9 cellular contexts compared by ENCODE assay signal in the genomic region with DNA sequence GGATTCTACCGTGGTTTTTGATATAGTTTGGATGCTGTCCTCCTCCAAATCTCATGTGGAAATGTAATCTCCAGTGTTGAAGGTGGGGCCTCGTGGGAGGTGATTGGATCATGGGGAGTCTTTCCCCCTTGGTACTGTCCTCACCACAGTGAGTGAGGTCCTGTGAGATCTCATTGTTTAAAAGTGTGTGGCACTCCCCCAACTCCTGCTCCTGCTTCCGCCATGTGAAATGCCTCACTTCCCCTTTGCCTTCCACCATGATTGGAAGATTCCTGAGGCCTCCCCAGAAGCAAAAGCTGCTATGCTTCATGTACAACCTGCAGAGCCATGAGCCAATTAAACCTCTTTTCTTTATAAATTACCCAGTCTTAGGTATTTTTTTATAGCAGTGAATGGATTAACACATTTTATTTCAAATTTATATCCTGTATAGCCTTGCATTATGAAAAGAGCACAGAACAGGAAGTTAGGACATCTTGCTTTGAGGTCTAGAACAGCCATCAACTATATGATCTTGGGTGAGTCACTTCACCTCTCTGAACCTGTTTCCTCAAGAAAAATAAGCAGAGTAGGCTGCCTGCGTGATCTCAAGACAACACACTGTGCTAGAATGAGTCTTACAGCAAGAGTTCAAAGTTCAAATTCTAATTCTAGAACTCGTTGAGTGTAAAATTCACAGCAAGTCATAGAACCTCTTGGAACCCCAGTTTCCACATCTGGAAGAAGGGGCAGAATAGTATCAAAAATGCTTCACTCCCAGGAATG.
DNase-seq lines count a peak whose midpoint lies in the region; ATAC-seq and TF ChIP-seq lines count a peak whose summit lies in the region.
"Had no signal": no experiment of that assay in that cellular context is flagged by ENCODE, and none has a peak within 500 bp of the region (broad histone marks: within the 10 kb centered on the region; RNA-seq: fewer than 3 reads in every experiment).

No MANE protein-coding gene starts in this region.

- H3K27ac ChIP-seq in CD8-positive, alpha-beta T cell (ENCODE audit: low read depth, low read length), result no peak overlapping the region
- no peak overlapping the region for H3K27ac ChIP-seq in lower lobe of right lung
- H3K27ac ChIP-seq in substantia nigra (ENCODE audit: low read depth, low read length, poor library complexity, severe bottlenecking), result no peak overlapping the region
- no peak overlapping the region for H3K27ac ChIP-seq in ovary

- TF ChIP-seq POLR2A in ovary (IDR thresholded peaks at IDR 0.05), result no peak

- no peak for TF ChIP-seq EP300 in ovary (IDR thresholded peaks at IDR 0.05)

- H3K4me3 Mint-ChIP-seq in CD8-positive, alpha-beta T cell, result no peak overlapping the region
- H3K4me3 Mint-ChIP-seq in activated T-helper 17 cell treated with anti-CD3 and anti-CD28 coated beads, Interleukin-2, amount 50 U/mL, for 72 hours, result peak overlapping the region; percentile 38

- H3K9me3 ChIP-seq in CD8-positive, alpha-beta T cell (ENCODE audit: low read length), result no peaks in the 10 kb centered on the region
- H3K9me3 ChIP-seq in lower lobe of right lung (no peaks in the 10 kb centered on the region), ovary (no peaks in the 10 kb centered on the region)

- H3K9me3 Mint-ChIP-seq in CD8-positive, alpha-beta T cell, result peaks cover 5% of the 10 kb centered on the region
- peaks cover 11% of the 10 kb centered on the region for H3K9me3 Mint-ChIP-seq in activated T-helper 17 cell treated with anti-CD3 and anti-CD28 coated beads, Interleukin-2, amount 50 U/mL, for 72 hours

- no peaks in the 10 kb centered on the region for H3K36me3 ChIP-seq in CD8-positive, alpha-beta T cell (ENCODE audit: insufficient read depth, low read length)
- no peaks in the 10 kb centered on the region for H3K36me3 ChIP-seq in lower lobe of right lung
- H3K36me3 ChIP-seq in ovary, result no peaks in the 10 kb centered on the region

- no peaks in the 10 kb centered on the region for H3K4me1 ChIP-seq in CD8-positive, alpha-beta T cell (ENCODE audit: insufficient read depth, low read length)
- H3K4me1 ChIP-seq in lower lobe of right lung, result no peaks in the 10 kb centered on the region
- H3K4me1 ChIP-seq in ovary (ENCODE audit: insufficient read depth), result no peaks in the 10 kb centered on the region

- intact Hi-C loops in CD8-positive, alpha-beta T cell (cut with DNase I, micrococcal nuclease), result loop anchor here in 1 of 2 experiments (10.0 kb wide), 1 partner anchor 305 kb away; no protein-coding TSS in a partner anchor
- intact Hi-C loops in lower lobe of right lung (cut with DNase I), result no loop called here
- intact Hi-C loops in ovary (cut with DNase I), result no loop called here

- CTCF ChIA-PET in CD8-positive, alpha-beta T cell (lab: Charles Lee), result no interaction called here

- no peak for DNase-seq in CD8-positive, alpha-beta T cell
- peak; percentile 74 for DNase-seq in KBM-7
- DNase-seq in lower lobe of right lung, result no peak
- no peak for DNase-seq in substantia nigra (lab: John Stamatoyannopoulos, UW)
- no peak for DNase-seq in ovary
- no peak for DNase-seq in iPS-NIHi7 (ENCODE audit: extremely low spot score)
- DNase-seq: NCI-H1105 treated with DMSO at 0.1 percent for 48 hours had no signal

- POLR2A ChIA-PET in CD8-positive, alpha-beta T cell (lab: Charles Lee), result no interaction called here

- H3K4me3 ChIP-seq in CD8-positive, alpha-beta T cell (ENCODE audit: low read depth, low read length), result no peak overlapping the region
- H3K4me3 ChIP-seq in lower lobe of right lung (no peak overlapping the region), ovary (no peak overlapping the region)

- no peak for TF ChIP-seq CTCF in CD8-positive, alpha-beta T cell (IDR thresholded peaks at IDR 0.05)
- TF ChIP-seq CTCF in lower lobe of right lung (IDR thresholded peaks at IDR 0.05) (no peak), ovary (IDR thresholded peaks at IDR 0.05) (no peak)

- in situ Hi-C loops in KBM-7 (cut with MboI; ENCODE audit: low pct_unique_long_range_greater_than_20kb, low sequenced_read_pairs), result no loop called here

- H3K4me1 Mint-ChIP-seq in CD8-positive, alpha-beta T cell (ENCODE audit: low read depth), result peaks cover 1% of the 10 kb centered on the region
- H3K4me1 Mint-ChIP-seq in activated T-helper 17 cell treated with anti-CD3 and anti-CD28 coated beads, Interleukin-2, amount 50 U/mL, for 72 hours, result peaks cover 8% of the 10 kb centered on the region

- no peaks in the 10 kb centered on the region for H3K36me3 Mint-ChIP-seq in CD8-positive, alpha-beta T cell
- H3K36me3 Mint-ChIP-seq in activated T-helper 17 cell treated with anti-CD3 and anti-CD28 coated beads, Interleukin-2, amount 50 U/mL, for 72 hours (ENCODE audit: low read depth), result no peaks in the 10 kb centered on the region

- H3K27me3 Mint-ChIP-seq in CD8-positive, alpha-beta T cell (ENCODE audit: low read depth), result no peaks in the 10 kb centered on the region
- H3K27me3 Mint-ChIP-seq in activated T-helper 17 cell treated with anti-CD3 and anti-CD28 coated beads, Interleukin-2, amount 50 U/mL, for 72 hours, result no peaks in the 10 kb centered on the region

- peak overlapping the region; percentile 34 for H3K27ac Mint-ChIP-seq in CD8-positive, alpha-beta T cell
- H3K27ac Mint-ChIP-seq in activated T-helper 17 cell treated with anti-CD3 and anti-CD28 coated beads, Interleukin-2, amount 50 U/mL, for 72 hours, result peak overlapping the region; percentile 95

- ATAC-seq in CD8-positive, alpha-beta T cell, result peak; percentile 67
- peak; percentile 99 for ATAC-seq in activated T-helper 17 cell treated with anti-CD3 and anti-CD28 coated beads, Interleukin-2, amount 50 U/mL, for 72 hours (replicated peaks)
- ATAC-seq in lower lobe of right lung, result peak; percentile 29 to 54
- no peak for ATAC-seq in HG03175 (IDR thresholded peaks at IDR 0.05; ENCODE audit: unreplicated experiment)

- 71 to 77% (median 72%) methylated on average over 5 of the region's 5 CpGs for WGBS in ovary, 3 donors

- H3K27me3 ChIP-seq in CD8-positive, alpha-beta T cell (ENCODE audit: insufficient read depth, low read length), result no peaks in the 10 kb centered on the region
- H3K27me3 ChIP-seq in lower lobe of right lung (ENCODE audit: low read depth) (no peaks in the 10 kb centered on the region), ovary (no peaks in the 10 kb centered on the region)
